In the genomic region with DNA sequence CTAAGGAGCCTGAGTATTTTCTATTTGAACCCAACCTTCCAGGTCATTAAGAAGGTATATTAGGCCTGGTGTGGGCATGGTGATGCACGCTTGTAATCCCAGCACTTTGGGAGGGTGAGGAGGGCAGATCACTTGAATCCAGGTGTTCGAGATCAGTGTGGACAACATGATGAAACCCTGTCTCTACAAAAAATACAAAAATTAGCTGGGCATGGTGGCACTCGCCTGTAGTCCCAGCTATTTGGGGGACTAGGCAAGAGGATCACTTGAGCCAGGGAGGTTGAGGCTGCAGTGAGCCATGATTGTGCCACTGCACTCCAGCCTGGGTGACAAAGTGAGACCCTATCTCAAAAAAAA, we compare ENCODE assay signal across 7 cellular contexts. TPM values are rescaled to one million over a fixed set of nuclear protein-coding genes. Genes with fewer than 3 reads are reported as not detected.
DNase-seq lines count a peak whose midpoint lies in the region; ATAC-seq and TF ChIP-seq lines count a peak whose summit lies in the region.
"Not testable (repeated sequence)": the region's sequence is repeated elsewhere in the genome, so short reads cannot be mapped to it uniquely, and the experiment has no call there.

No MANE protein-coding gene starts in this region.

- H3K36me3 Mint-ChIP-seq in HFFc6 (ENCODE audit: low read depth); natural killer cell: not testable (repeated sequence)
- H3K36me3 Mint-ChIP-seq in T-helper 1 cell treated with Interleukin-12 subunit alpha and Interleukin-12 subunit beta and Interleukin-4 antibody, amounts not matched to agents 30 μg/mL and 1 μg/mL, for 36 hours (ENCODE audit: low read depth): peaks cover 17% of the 10 kb centered on the region
- peaks cover 29% of the 10 kb centered on the region for H3K36me3 Mint-ChIP-seq in activated naive CD4-positive, alpha-beta T cell treated with anti-CD3 and anti-CD28 coated beads, Interleukin-2, amount 10 ng/mL, durations not matched to agents 7 days and 5 days

- peak overlapping the region; percentile 99 for H3K27ac Mint-ChIP-seq in HFFc6
- H3K27ac Mint-ChIP-seq in T-helper 1 cell treated with Interleukin-12 subunit alpha and Interleukin-12 subunit beta and Interleukin-4 antibody, amounts not matched to agents 30 μg/mL and 1 μg/mL, for 36 hours: peak overlapping the region; percentile 95
- H3K27ac Mint-ChIP-seq in activated naive CD4-positive, alpha-beta T cell treated with anti-CD3 and anti-CD28 coated beads, Interleukin-2, amount 10 ng/mL, durations not matched to agents 7 days and 5 days: peak overlapping the region; percentile 87
- H3K27ac Mint-ChIP-seq in natural killer cell: peak overlapping the region; percentile 93 to 97

- H3K27me3 Mint-ChIP-seq in HFFc6 (ENCODE audit: insufficient read depth); T-helper 1 cell treated with Interleukin-12 subunit alpha and Interleukin-12 subunit beta and Interleukin-4 antibody, amounts not matched to agents 30 μg/mL and 1 μg/mL, for 36 hours (ENCODE audit: low read depth); activated naive CD4-positive, alpha-beta T cell treated with anti-CD3 and anti-CD28 coated beads, Interleukin-2, amount 10 ng/mL, durations not matched to agents 7 days and 5 days; natural killer cell (ENCODE audit: low read depth in 2 of 2): not testable (repeated sequence)

- TF ChIP-seq POLR2A in spleen (IDR thresholded peaks at IDR 0.05): not testable (repeated sequence)

- not testable (repeated sequence) for H3K27me3 ChIP-seq in right cardiac atrium (ENCODE audit: control insufficient read depth, insufficient read depth); spleen (replicated peaks in 1 of 7)

- H3K4me1 Mint-ChIP-seq in HFFc6 (ENCODE audit: low read depth) (peaks cover 48% of the 10 kb centered on the region), natural killer cell (peaks cover 70 to 78% of the 10 kb centered on the region in 2 donors)
- peaks cover 41% of the 10 kb centered on the region for H3K4me1 Mint-ChIP-seq in T-helper 1 cell treated with Interleukin-12 subunit alpha and Interleukin-12 subunit beta and Interleukin-4 antibody, amounts not matched to agents 30 μg/mL and 1 μg/mL, for 36 hours (ENCODE audit: low read depth)
- peaks cover 56% of the 10 kb centered on the region for H3K4me1 Mint-ChIP-seq in activated naive CD4-positive, alpha-beta T cell treated with anti-CD3 and anti-CD28 coated beads, Interleukin-2, amount 10 ng/mL, durations not matched to agents 7 days and 5 days

- intact Hi-C loops in right cardiac atrium (cut with DNase I) (loop anchor here in 1 of 4 donors (10.0 kb wide), 1 partner anchor 47 kb away; the partner anchor contains the start of gene MAPK1), natural killer cell (cut with micrococcal nuclease) (loop anchor here (2.0 to 5.0 kb wide), 3 partner anchors 35 to 51 kb away; partner anchors contain the start of gene MAPK1), spleen (cut with DNase I; ENCODE audit: low total_unique reads) (loop anchor here (10.0 kb wide), 1 partner anchor 47 kb away; the partner anchor contains the start of gene MAPK1)

- H3K4me3 Mint-ChIP-seq in HFFc6 (peak overlapping the region; percentile 80), natural killer cell (peak overlapping the region; percentile 88)
- H3K4me3 Mint-ChIP-seq in T-helper 1 cell treated with Interleukin-12 subunit alpha and Interleukin-12 subunit beta and Interleukin-4 antibody, amounts not matched to agents 30 μg/mL and 1 μg/mL, for 36 hours: peak overlapping the region; percentile 80
- not testable (repeated sequence) for H3K4me3 Mint-ChIP-seq in activated naive CD4-positive, alpha-beta T cell treated with anti-CD3 and anti-CD28 coated beads, Interleukin-2, amount 10 ng/mL, durations not matched to agents 7 days and 5 days

- H3K27ac ChIP-seq in coronary artery (peak overlapping the region; percentile 27 to 82), right cardiac atrium (ENCODE audit: low read length) (peak overlapping the region; percentile 64), spleen (peak overlapping the region; percentile 22 to 92 (median 86))

- CTCF ChIA-PET in activated naive CD4-positive, alpha-beta T cell treated with anti-CD3 and anti-CD28 coated beads, Interleukin-2, amount 10 ng/mL, durations not matched to agents 7 days and 5 days (lab: Charles Lee): interaction anchor here (0.5 to 1.3 kb wide), 2 partner anchors 136 to 878 kb away, joined by 3 read pairs; partner anchors contain the start of gene PPM1F

- not testable (repeated sequence) for H3K9me3 Mint-ChIP-seq in HFFc6; T-helper 1 cell treated with Interleukin-12 subunit alpha and Interleukin-12 subunit beta and Interleukin-4 antibody, amounts not matched to agents 30 μg/mL and 1 μg/mL, for 36 hours; activated naive CD4-positive, alpha-beta T cell treated with anti-CD3 and anti-CD28 coated beads, Interleukin-2, amount 10 ng/mL, durations not matched to agents 7 days and 5 days; natural killer cell

- H3K9me3 ChIP-seq in right cardiac atrium (ENCODE audit: control insufficient read depth, low read length); spleen: not testable (repeated sequence)

- H3K4me3 ChIP-seq in coronary artery (peak overlapping the region; percentile 38), spleen (peak overlapping the region in 4 of 8 donors; percentile 8 to 58 (median 10))
- not testable (repeated sequence) for H3K4me3 ChIP-seq in right cardiac atrium (ENCODE audit: low read length)

- not testable (repeated sequence) for H3K36me3 ChIP-seq in spleen

- peaks cover 16% of the 10 kb centered on the region for H3K4me1 ChIP-seq in right cardiac atrium (ENCODE audit: control insufficient read depth, insufficient read depth, low read length)
- H3K4me1 ChIP-seq in spleen: peaks cover 35 to 95% (median 72%) of the 10 kb centered on the region in 6 donors

- DNase-seq in HFFc6; activated naive CD4-positive, alpha-beta T cell treated with anti-CD3 and anti-CD28 coated beads, Interleukin-2, amount 10 ng/mL, durations not matched to agents 7 days and 5 days; coronary artery (ENCODE audit: low spot score); right cardiac atrium; natural killer cell; spleen: not testable (repeated sequence)

- ATAC-seq in right cardiac atrium, natural killer cell: not testable (repeated sequence)

- 86% methylated on average over 3 of the region's 3 CpGs for WGBS in right cardiac atrium
- WGBS in spleen, 5 donors: 82 to 92% (median 87%) methylated on average over 3 of the region's 3 CpGs

- TF ChIP-seq CTCF in HFFc6 (IDR thresholded peaks at IDR 0.05); coronary artery (IDR thresholded peaks at IDR 0.05); natural killer cell (IDR thresholded peaks at IDR 0.05); spleen (IDR thresholded peaks at IDR 0.05 in 8 of 11, conservative IDR thresholded peaks at IDR 0.05 in 3 of 11): not testable (repeated sequence)

RNA-seq across cellular contexts. Expression of gene MAPK1, which starts 50.0 kb away (rescaled TPM):
- 100 to 1,000 TPM; 140 to 178 (median 160) TPM for total RNA-seq in HFFc6 (2021; fragmentation: NEBNext Ultra II Directional; extraction: Animal tissue kit (Norgen Biotek cat#: 25700))
- 100 to 1,000 TPM; 116 to 126 (median 123) TPM for total RNA-seq in right cardiac atrium
- 14.8 TPM for polyA plus RNA-seq in right cardiac atrium
- total RNA-seq in natural killer cell: 100 to 1,000 TPM; 189 to 246 (median 214) TPM
- 100 to 1,000 TPM in 5 of 7 donors, 10 to 100 TPM in 2; 87.0 to 165 (median 131) TPM for total RNA-seq in spleen
- polyA plus RNA-seq in spleen: 10 to 100 TPM; 11.6 to 18.0 (median 15.1) TPM
